19 cellular contexts compared by ENCODE assay signal in the genomic region with DNA sequence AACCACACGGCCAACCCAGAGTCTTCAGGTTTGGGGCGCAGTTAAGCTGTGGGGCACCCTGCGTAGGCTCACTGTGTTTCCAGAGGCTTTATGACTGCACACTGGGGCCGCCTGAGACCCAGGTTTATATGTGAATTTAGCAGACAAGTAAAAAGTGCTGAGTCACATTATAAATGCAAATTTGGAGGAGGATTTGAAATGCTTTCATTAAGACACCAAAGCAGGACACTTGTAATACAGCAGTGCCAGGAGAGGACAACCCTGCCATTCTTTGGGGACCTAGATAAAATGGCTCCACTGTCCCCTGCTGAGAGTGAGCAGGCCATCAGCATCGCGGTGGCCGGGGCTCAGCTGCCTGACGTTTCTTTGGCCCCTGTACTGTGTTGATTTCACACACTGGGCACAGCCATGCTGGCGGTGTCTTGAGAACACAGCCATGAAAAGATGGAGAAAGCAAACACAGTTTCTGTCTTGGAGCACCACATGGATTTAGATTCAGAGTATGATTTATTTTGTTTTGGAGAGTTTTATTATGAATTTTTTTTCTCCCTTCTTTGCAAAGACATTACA. TPM values are rescaled to one million over a fixed set of nuclear protein-coding genes. Genes with fewer than 3 reads are reported as not detected.
DNase-seq lines count a peak whose midpoint lies in the region; ATAC-seq and TF ChIP-seq lines count a peak whose summit lies in the region.
"Had no signal": no experiment of that assay in that cellular context is flagged by ENCODE, and none has a peak within 500 bp of the region (broad histone marks: within the 10 kb centered on the region; RNA-seq: fewer than 3 reads in every experiment).

No MANE protein-coding gene starts in this region.

- peaks cover 11% of the 10 kb centered on the region for H3K4me1 ChIP-seq in HUES48 (ENCODE audit: control insufficient read depth, insufficient read depth, low read length)
- H3K4me1 ChIP-seq in left ventricle myocardium inferior, result peaks cover 61% of the 10 kb centered on the region
- H3K4me1 ChIP-seq in sigmoid colon, result peaks cover 0 to 39% (median 18%) of the 10 kb centered on the region in 4 donors

- no peak for TF ChIP-seq EP300 in sigmoid colon (IDR thresholded peaks at IDR 0.05)

- ATAC-seq in HG02642 (IDR thresholded peaks at IDR 0.05; ENCODE audit: poor library complexity, unreplicated experiment) (no peak), HG03457 (IDR thresholded peaks at IDR 0.05; ENCODE audit: unreplicated experiment) (no peak)
- ATAC-seq: natural killer cell, Panc1, SK-N-SH treated with all-trans-retinoic acid at 6 μM for 48 hours had no signal

- 76 to 79% methylated on average over 9 of the region's 9 CpGs for WGBS in sigmoid colon, 2 donors

- no peak overlapping the region for H3K9ac ChIP-seq in HUES48 (ENCODE audit: low read depth, low read length)

- H3K9me3 ChIP-seq in HUES48 (ENCODE audit: control insufficient read depth, insufficient read depth, low read length) (no peaks in the 10 kb centered on the region), left ventricle myocardium inferior (replicated peaks) (no peaks in the 10 kb centered on the region), sigmoid colon (no peaks in the 10 kb centered on the region)
- H3K9me3 ChIP-seq: heart right ventricle had no signal

- TF ChIP-seq POLR2A in sigmoid colon (IDR thresholded peaks at IDR 0.05), result no peak

- H3K4me3 ChIP-seq in HUES48 (ENCODE audit: low read depth, low read length) (no peak overlapping the region), left ventricle myocardium inferior (no peak overlapping the region), sigmoid colon (no peak overlapping the region)
- H3K4me3 ChIP-seq: heart right ventricle, lung had no signal

- no peaks in the 10 kb centered on the region for H3K27me3 ChIP-seq in HUES48 (ENCODE audit: control insufficient read depth, insufficient read depth, low read length)
- H3K27me3 ChIP-seq in left ventricle myocardium inferior (ENCODE audit: low read depth), result no peaks in the 10 kb centered on the region
- H3K27me3 ChIP-seq in sigmoid colon, result no peaks in the 10 kb centered on the region
- H3K27me3 ChIP-seq: brain microvascular endothelial cell, heart right ventricle had no signal

- H3K27ac ChIP-seq in HUES48 (ENCODE audit: low read depth, low read length), result peak overlapping the region; percentile 45
- peak overlapping the region; percentile 53 for H3K27ac ChIP-seq in left ventricle myocardium inferior (replicated peaks)
- peak overlapping the region in 3 of 4 donors; percentile 28 to 93 (median 45) for H3K27ac ChIP-seq in sigmoid colon
- H3K27ac ChIP-seq: brain microvascular endothelial cell had no signal

- DNase-seq in astrocyte of the hippocampus (ENCODE audit: low read depth, low spot score) (peak; percentile 23), left ventricle myocardium inferior (no peak), sigmoid colon (peak; percentile 67), NCI-H1930 (lab: John Stamatoyannopoulos, UW) (no peak)
- no peak for DNase-seq in stimulated activated CD4-positive, alpha-beta T cell treated with anti-CD3 and anti-CD28 coated beads, Interleukin-12 subunit alpha, Interleukin-12 subunit beta, amount 100 ng/mL, for 4 hours
- DNase-seq: activated CD4-positive, alpha-beta T cell treated with anti-CD3 and anti-CD28 coated beads, Interleukin-2, amount 10 ng/mL, durations not matched to agents 7 days and 5 days; activated naive CD4-positive, alpha-beta T cell treated with anti-CD3 and anti-CD28 coated beads for 36 hours; brain microvascular endothelial cell; erythroblast; heart right ventricle; natural killer cell; NCI-H82; retina had no signal

- TF ChIP-seq CTCF in left ventricle myocardium inferior (IDR thresholded peaks at IDR 0.05; ENCODE audit: borderline replicate concordance) (no peak), sigmoid colon (IDR thresholded peaks at IDR 0.05) (no peak)

- no peaks in the 10 kb centered on the region for H3K36me3 ChIP-seq in HUES48 (ENCODE audit: control insufficient read depth, insufficient read depth, low read length)
- peaks cover 35% of the 10 kb centered on the region for H3K36me3 ChIP-seq in left ventricle myocardium inferior
- peaks cover 0 to 27% (median 11%) of the 10 kb centered on the region in 4 donors for H3K36me3 ChIP-seq in sigmoid colon
- H3K36me3 ChIP-seq: brain microvascular endothelial cell had no signal

- intact Hi-C loops in left ventricle myocardium inferior (cut with micrococcal nuclease) (no loop called here), sigmoid colon (cut with DNase I) (no loop called here)

RNA-seq across cellular contexts. Expression of a gene that starts 10.2 kb away (rescaled TPM):
- total RNA-seq in left ventricle myocardium inferior (39.3 TPM), sigmoid colon (10 to 100 TPM; 17.0 to 39.1 (median 21.6) TPM)
- polyA plus RNA-seq in sigmoid colon, result 10 to 100 TPM in 1 of 3 donors, 1 to 10 TPM in 2; 1.6 to 11.4 (median 9.8) TPM

Comparison
In these comparisons a context has a peak if more than half of its experiments do, and no peak if none do; other contexts are left out.
1. DNase-seq: peak in astrocyte of the hippocampus (single experiment) and sigmoid colon (single experiment); none in left ventricle myocardium inferior (single experiment), NCI-H1930 (0 of 2) and stimulated activated CD4-positive, alpha-beta T cell treated with anti-CD3 and anti-CD28 coated beads, Interleukin-12 subunit alpha, Interleukin-12 subunit beta, amount 100 ng/mL, for 4 hours (single experiment).
2. Peak in every context shown above with its lines, with median percentiles within 50 percentile points of each other: H3K27ac ChIP-seq.